In genomic region chr5:10233505-10233904, GRCh38 we compare ENCODE assay signal across 2 cellular contexts.
TF ChIP-seq lines count a peak whose summit lies in the region.

No MANE protein-coding gene starts in this region.

TF ChIP-seq in GM23338, 12 proteins besides CTCF, POLR2A, EP300 and RAD21 (continued from another document):
- TF ChIP-seq CREB1 (CRISPR knock-in tag; IDR thresholded peaks at IDR 0.05; ENCODE audit: low read depth), result no peak
- no peak for TF ChIP-seq EZH2phosphoT487 (IDR thresholded peaks at IDR 0.05; ENCODE audit: unreplicated experiment)
- no peak for TF ChIP-seq ETS1 (IDR thresholded peaks at IDR 0.05)
- TF ChIP-seq REST (IDR thresholded peaks at IDR 0.05; ENCODE audit: unreplicated experiment), result no peak
- no peak for TF ChIP-seq EZH2 (IDR thresholded peaks at IDR 0.05; ENCODE audit: low read depth, unreplicated experiment)
- TF ChIP-seq NANOG (IDR thresholded peaks at IDR 0.05; ENCODE audit: borderline replicate concordance), result no peak
- TF ChIP-seq ZNF114 (CRISPR knock-in tag; IDR thresholded peaks at IDR 0.05), result no peak
- no peak for TF ChIP-seq ZNF462 (CRISPR knock-in tag; IDR thresholded peaks at IDR 0.05)
- no peak for TF ChIP-seq ZNF331 (CRISPR knock-in tag; IDR thresholded peaks at IDR 0.05; ENCODE audit: low read depth)
- no peak for TF ChIP-seq POLR2AphosphoS5 (IDR thresholded peaks at IDR 0.05; ENCODE audit: low read depth)

TF ChIP-seq in endothelial cell of umbilical vein, 7 proteins besides CTCF, POLR2A, EP300 and RAD21 (continued from another document):
- no peak for TF ChIP-seq MAX (IDR thresholded peaks at IDR 0.05; ENCODE audit: insufficient read depth, insufficient read length)
- TF ChIP-seq JUN (IDR thresholded peaks at IDR 0.05; ENCODE audit: borderline replicate concordance, insufficient read depth, insufficient read length, low read depth), result no peak
- no peak for TF ChIP-seq GATA2 (IDR thresholded peaks at IDR 0.05; ENCODE audit: insufficient read depth, insufficient read length, low read depth, low read length)
- TF ChIP-seq MYC (IDR thresholded peaks at IDR 0.05; ENCODE audit: low read depth, low read length), result no peak
- no peak for TF ChIP-seq POLR2AphosphoS5 (IDR thresholded peaks at IDR 0.05; ENCODE audit: insufficient read depth, low read depth, low read length)
